ENCODE assay signal across 9 cellular contexts in genomic region chr2:20411361-20411894, GRCh38. TPM values are rescaled to one million over a fixed set of nuclear protein-coding genes. Genes with fewer than 3 reads are reported as not detected.
DNase-seq lines count a peak whose midpoint lies in the region; ATAC-seq, FAIRE-seq and TF ChIP-seq lines count a peak whose summit lies in the region.
"Had no signal": no experiment of that assay in that cellular context is flagged by ENCODE, and none has a peak within 500 bp of the region (broad histone marks: within the 10 kb centered on the region; RNA-seq: fewer than 3 reads in every experiment).

No MANE protein-coding gene starts in this region.

- ATAC-seq in GM19438 (IDR thresholded peaks at IDR 0.05; ENCODE audit: low read depth, unreplicated experiment), result peak; percentile 100
- peak; percentile 97 for ATAC-seq in HG03457 (IDR thresholded peaks at IDR 0.05; ENCODE audit: unreplicated experiment)

- WGBS in neuronal stem cell (ENCODE audit: extremely low coverage in 2 of 2, insufficient read length in 2 of 2, insufficient replicate concordance in 1 of 2), 2 donors, result no CpG with 5 or more reads among the region's 3 CpGs
- 11% methylated on average over 3 of the region's 3 CpGs for whole genome bisulfite sequencing in suprapubic skin

- no peaks in the 10 kb centered on the region for H3K4me1 ChIP-seq in PC-9 (replicated peaks; ENCODE audit: insufficient read depth)
- no peaks in the 10 kb centered on the region for H3K4me1 ChIP-seq in neuronal stem cell (ENCODE audit: control insufficient read depth in 2 of 2, insufficient read depth in 1 of 2, low read depth in 1 of 2, low read length in 2 of 2)
- peaks cover 10% of the 10 kb centered on the region for H3K4me1 ChIP-seq in suprapubic skin

- H4K8ac ChIP-seq in neuronal stem cell (ENCODE audit: low read depth, low read length), result no peak overlapping the region

- H3K79me1 ChIP-seq in neuronal stem cell (ENCODE audit: low read depth, low read length), result no peaks in the 10 kb centered on the region

- H3K36me3 ChIP-seq in PC-9 (ENCODE audit: low read depth) (no peaks in the 10 kb centered on the region), neuronal stem cell (replicated peaks in 1 of 2; ENCODE audit: control insufficient read depth in 2 of 2, insufficient read depth in 2 of 2, low read length in 2 of 2) (no peaks in the 10 kb centered on the region), suprapubic skin (no peaks in the 10 kb centered on the region)

- no peak for FAIRE-seq in D721Med (lab: Jason Lieb, UNC)

- CTCF ChIA-PET in PC-9 (lab: Charles Lee), result interaction anchor here (0.5 to 2.8 kb wide), 16 partner anchors 10 to 597 kb away, joined by 3 to 18 read pairs (median 4); partner anchors contain the start of gene HS1BP3

- no peak overlapping the region for H2AK5ac ChIP-seq in neuronal stem cell (ENCODE audit: low read depth, low read length)

- H3K4me3 ChIP-seq in PC-9 (no peak overlapping the region), neuronal stem cell (ENCODE audit: low read length in 2 of 2) (no peak overlapping the region), suprapubic skin (no peak overlapping the region)

- no peak overlapping the region for H4K91ac ChIP-seq in neuronal stem cell (ENCODE audit: low read depth, low read length, poor library complexity)

- no peak overlapping the region for H2BK5ac ChIP-seq in neuronal stem cell (ENCODE audit: low read length)

- H3K27ac ChIP-seq in PC-9, result no peak overlapping the region
- H3K27ac ChIP-seq in neuronal stem cell (replicated peaks; ENCODE audit: low read length), result no peak overlapping the region
- no peak overlapping the region for H3K27ac ChIP-seq in suprapubic skin
- H3K27ac ChIP-seq: epithelial cell of prostate had no signal

- H3K18ac ChIP-seq in neuronal stem cell (ENCODE audit: low read length), result no peak overlapping the region

- POLR2A ChIA-PET in PC-9 (lab: Charles Lee; ENCODE audit: unreplicated experiment), result interaction anchor here (0.5 to 0.7 kb wide), 5 partner anchors 28 to 223 kb away, joined by 3 to 16 read pairs (median 6); partner anchors contain the start of gene RHOB

- H2BK12ac ChIP-seq in neuronal stem cell (ENCODE audit: low read length), result no peak overlapping the region

- H3K27me3 ChIP-seq in PC-9 (ENCODE audit: insufficient read depth, low read depth) (no peaks in the 10 kb centered on the region), neuronal stem cell (ENCODE audit: control insufficient read depth in 3 of 3, insufficient read depth in 3 of 3, low read depth in 1 of 3, low read length in 3 of 3) (no peaks in the 10 kb centered on the region), suprapubic skin (no peaks in the 10 kb centered on the region)

- no peak overlapping the region for H3K23ac ChIP-seq in neuronal stem cell (ENCODE audit: low read depth, low read length, poor library complexity)

- DNase-seq in D721Med (ENCODE audit: insufficient read length, low spot score) (no peak), PC-9 (peak; percentile 68 to 83), fibroblast of peridontal ligament (ENCODE audit: extremely low read depth) (peak; percentile 79), neuronal stem cell (ENCODE audit: low spot score) (peak; percentile 24), suprapubic skin (ENCODE audit: low spot score in 2 of 2) (peak; percentile 93 to 94)
- DNase-seq in activated T-cell treated with anti-CD3 and anti-CD28 coated beads, Interleukin-2, amount 50 U/mL, for 1 hour, result peak; percentile 72

- no peaks in the 10 kb centered on the region for H3K9me2 ChIP-seq in PC-9 (ENCODE audit: insufficient read depth)

- no peaks in the 10 kb centered on the region for H4K20me1 ChIP-seq in PC-9 (ENCODE audit: insufficient read depth)

- no TSS peak for BruUV-seq in PC-9 (replicated peaks; lab: Mats Ljungman, UMichigan)

- intact Hi-C loops in PC-9 (cut with micrococcal nuclease; ENCODE audit: unreplicated experiment), result loop anchor here (1.0 to 2.0 kb wide), 3 partner anchors 32 to 231 kb away; no protein-coding TSS in a partner anchor

- TF ChIP-seq EP300 in suprapubic skin (IDR thresholded peaks at IDR 0.05), result no peak

- H2BK15ac ChIP-seq in neuronal stem cell (ENCODE audit: low read length), result no peak overlapping the region

- no peak overlapping the region for H3K9ac ChIP-seq in neuronal stem cell (ENCODE audit: low read depth, low read length, poor library complexity)

- H3K4ac ChIP-seq in neuronal stem cell (ENCODE audit: low read length), result no peak overlapping the region

- H3K4me2 ChIP-seq in PC-9, result no peak overlapping the region
- no peak overlapping the region for H3K4me2 ChIP-seq in neuronal stem cell (ENCODE audit: insufficient read depth, low read length, poor library complexity, severe bottlenecking)

- H2AFZ ChIP-seq in PC-9 (no peak overlapping the region), neuronal stem cell (ENCODE audit: low read length) (no peak overlapping the region)

- peak; percentile 60 for TF ChIP-seq CTCF in D721Med (IDR thresholded peaks at IDR 0.05; ENCODE audit: insufficient read depth, missing control alignments)
- peak; percentile 92 for TF ChIP-seq CTCF in PC-9 (conservative IDR thresholded peaks at IDR 0.05)
- TF ChIP-seq CTCF in suprapubic skin (IDR thresholded peaks at IDR 0.05), result peak; percentile 67 to 87

- no peaks in the 10 kb centered on the region for H3F3A ChIP-seq in PC-9 (ENCODE audit: insufficient read depth, low read depth)

- H3K9me3 ChIP-seq in PC-9 (ENCODE audit: insufficient read depth, low read depth) (peaks cover 20% of the 10 kb centered on the region; the same call in 1 of the 2 replicates), neuronal stem cell (replicated peaks in 1 of 2; ENCODE audit: control insufficient read depth in 2 of 2, insufficient read depth in 1 of 2, low read depth in 1 of 2, low read length in 2 of 2) (peaks cover 5 to 12% of the 10 kb centered on the region in 2 donors), suprapubic skin (no peaks in the 10 kb centered on the region)

- TF ChIP-seq POLR2A in suprapubic skin (IDR thresholded peaks at IDR 0.05), result no peak

- no peak overlapping the region for H2BK120ac ChIP-seq in neuronal stem cell (ENCODE audit: low read depth, low read length)

- no peaks in the 10 kb centered on the region for H3K79me2 ChIP-seq in PC-9 (ENCODE audit: low read depth)

- no peak overlapping the region for H3K14ac ChIP-seq in neuronal stem cell (ENCODE audit: low read length)

RNA-seq across cellular contexts. Expression of gene RHOB, which starts 35.4 kb away (rescaled TPM):
- total RNA-seq in PC-9 (2021) (39.3 and 44.4 TPM in 2 replicates), suprapubic skin (100 to 1,000 TPM; 404 to 719 (median 568) TPM)
- polyA plus RNA-seq in neuronal stem cell (2013, experiment 1 of 2), result 20.4 TPM
- 19.9 TPM for polyA plus RNA-seq in neuronal stem cell (2013, experiment 2 of 2)
